In the genomic region with DNA sequence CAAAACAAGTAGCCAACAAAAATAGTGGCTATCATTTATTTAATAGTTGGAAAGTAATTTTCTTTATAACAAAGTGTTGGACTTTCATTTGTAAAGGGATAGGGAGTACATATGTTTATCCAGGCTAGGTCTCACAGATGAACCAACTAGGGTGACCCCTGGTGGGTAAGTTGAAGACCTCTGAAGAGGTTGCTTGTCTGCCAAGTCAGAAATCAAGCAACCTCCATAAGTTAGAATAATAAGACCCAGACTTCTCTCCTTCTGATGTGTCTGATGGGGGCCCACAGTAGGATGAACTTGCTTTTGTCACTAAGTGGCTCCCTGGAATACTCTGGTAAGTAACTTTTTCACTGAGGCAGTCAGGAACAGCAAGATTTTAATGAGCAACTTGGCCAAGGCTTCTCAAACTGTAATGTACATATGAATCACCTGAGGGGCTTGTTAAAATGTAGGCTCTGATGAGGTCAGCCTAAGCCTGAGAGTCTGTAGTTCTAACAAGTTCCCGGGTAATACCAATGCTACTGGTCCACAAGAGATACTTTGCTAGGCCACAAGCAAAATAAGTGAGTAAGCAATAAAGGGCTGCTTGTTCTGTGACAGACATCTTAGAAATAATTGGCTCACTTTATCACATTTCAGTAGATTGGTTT, we compare ENCODE assay signal across 10 cellular contexts.
DNase-seq lines count a peak whose midpoint lies in the region; TF ChIP-seq lines count a peak whose summit lies in the region.
"Had no signal": no experiment of that assay in that cellular context is flagged by ENCODE, and none has a peak within 500 bp of the region (broad histone marks: within the 10 kb centered on the region; RNA-seq: fewer than 3 reads in every experiment).

No MANE protein-coding gene starts in this region.

- no peak overlapping the region for H3K9ac ChIP-seq in HUES64 (ENCODE audit: low read depth, low read length)
- no peak overlapping the region for H3K9ac ChIP-seq in adipocyte (ENCODE audit: low read length)

- H3K27ac Mint-ChIP-seq in neural crest cell (ENCODE audit: unreplicated experiment): peak overlapping the region; percentile 7

- H3K9me3 ChIP-seq in HUES64 (ENCODE audit: insufficient read depth, low read depth, low read length) (no peaks in the 10 kb centered on the region), adipocyte (ENCODE audit: control insufficient read depth, low read length) (no peaks in the 10 kb centered on the region), ovary (no peaks in the 10 kb centered on the region), esophagus squamous epithelium (no peaks in the 10 kb centered on the region)

- no peaks in the 10 kb centered on the region for H3K9me3 Mint-ChIP-seq in neural crest cell

- no peak overlapping the region for H3K4me3 ChIP-seq in HUES64 (ENCODE audit: low read length)
- no peak overlapping the region for H3K4me3 ChIP-seq in adipocyte (ENCODE audit: low read length)
- H3K4me3 ChIP-seq in ovary: no peak overlapping the region
- no peak overlapping the region for H3K4me3 ChIP-seq in esophagus squamous epithelium
- H3K4me3 ChIP-seq: skin epidermis had no signal

- H3K27me3 Mint-ChIP-seq in neural crest cell (ENCODE audit: low read depth): no peaks in the 10 kb centered on the region

- H3K27ac ChIP-seq in HUES64 (ENCODE audit: low read depth, low read length) (peak overlapping the region; percentile 44), ovary (no peak overlapping the region), esophagus squamous epithelium (no peak overlapping the region)
- H3K27ac ChIP-seq: epithelial cell of prostate, skin epidermis had no signal

- TF ChIP-seq CTCF in neural crest cell (conservative IDR thresholded peaks at IDR 0.05): peak; percentile 45
- TF ChIP-seq CTCF in ovary (IDR thresholded peaks at IDR 0.05): no peak
- peak in 1 of 6 experiments; percentile 7 for TF ChIP-seq CTCF in esophagus squamous epithelium (IDR thresholded peaks at IDR 0.05)

- TF ChIP-seq POLR2A in ovary (IDR thresholded peaks at IDR 0.05): no peak
- no peak for TF ChIP-seq POLR2A in esophagus squamous epithelium (IDR thresholded peaks at IDR 0.05)

- H3K4me1 Mint-ChIP-seq in neural crest cell: peaks cover 27% of the 10 kb centered on the region

- no peak overlapping the region for H3K4me3 Mint-ChIP-seq in neural crest cell

- H3K36me3 ChIP-seq in HUES64 (ENCODE audit: insufficient read depth, low read length) (no peaks in the 10 kb centered on the region), adipocyte (ENCODE audit: control insufficient read depth, insufficient read depth, low read length, severe bottlenecking) (no peaks in the 10 kb centered on the region), ovary (no peaks in the 10 kb centered on the region), esophagus squamous epithelium (no peaks in the 10 kb centered on the region)

- H3K36me3 Mint-ChIP-seq in neural crest cell (ENCODE audit: low read depth): no peaks in the 10 kb centered on the region

- 42% methylated on average over 1 of the region's 1 CpG for WGBS in HUES64
- 31 to 95% (median 46%) methylated on average over 1 of the region's 1 CpG for WGBS in ovary, 3 donors
- WGBS in esophagus squamous epithelium, 2 donors: 0 to 38% methylated on average over 1 of the region's 1 CpG

- H3K4me1 ChIP-seq in HUES64 (ENCODE audit: insufficient read depth, low read length) (peaks cover 14% of the 10 kb centered on the region), adipocyte (ENCODE audit: control insufficient read depth, insufficient read depth, low read length) (peaks cover 11% of the 10 kb centered on the region), ovary (ENCODE audit: insufficient read depth) (peaks cover 7% of the 10 kb centered on the region), esophagus squamous epithelium (no peaks in the 10 kb centered on the region)

- DNase-seq in DMS53 (lab: John Stamatoyannopoulos, UW) (peak; percentile 61), DMS53 treated with DMSO at 0.1 percent for 48 hours (lab: John Stamatoyannopoulos, UW; ENCODE audit: unreplicated experiment) (no peak), adipocyte (ENCODE audit: low read depth) (peak; percentile 30), neural crest cell (ENCODE audit: low read depth, low spot score) (no peak), ovary (no peak), esophagus squamous epithelium (lab: John Stamatoyannopoulos, UW) (no peak)
- DNase-seq in stimulated activated CD4-positive, alpha-beta T cell treated with anti-CD3 and anti-CD28 coated beads, Interleukin-1b, Interleukin-23, amount 100 ng/mL, for 48 hours: no peak

- H3K27me3 ChIP-seq in HUES64 (ENCODE audit: insufficient read depth, low read length): no peaks in the 10 kb centered on the region
- no peaks in the 10 kb centered on the region for H3K27me3 ChIP-seq in adipocyte (replicated peaks; ENCODE audit: control insufficient read depth, insufficient read depth, low read length)
- H3K27me3 ChIP-seq in ovary: no peaks in the 10 kb centered on the region
- H3K27me3 ChIP-seq in esophagus squamous epithelium: no peaks in the 10 kb centered on the region

- intact Hi-C loops in ovary (cut with DNase I): no loop called here
- intact Hi-C loops in esophagus squamous epithelium (cut with DNase I): no loop called here

- TF ChIP-seq EP300 in ovary (IDR thresholded peaks at IDR 0.05): no peak

Comparison
In these comparisons a context has a peak if more than half of its experiments do, and no peak if none do; other contexts are left out.
1. DNase-seq: peak in DMS53 (single experiment) and adipocyte (single experiment); none in DMS53 treated with DMSO at 0.1 percent for 48 hours (single experiment), neural crest cell (single experiment), ovary (0 of 5), stimulated activated CD4-positive, alpha-beta T cell treated with anti-CD3 and anti-CD28 coated beads, Interleukin-1b, Interleukin-23, amount 100 ng/mL, for 48 hours (single experiment) and esophagus squamous epithelium (single experiment).